ENCODE assay signal across 19 cellular contexts in the genomic region with DNA sequence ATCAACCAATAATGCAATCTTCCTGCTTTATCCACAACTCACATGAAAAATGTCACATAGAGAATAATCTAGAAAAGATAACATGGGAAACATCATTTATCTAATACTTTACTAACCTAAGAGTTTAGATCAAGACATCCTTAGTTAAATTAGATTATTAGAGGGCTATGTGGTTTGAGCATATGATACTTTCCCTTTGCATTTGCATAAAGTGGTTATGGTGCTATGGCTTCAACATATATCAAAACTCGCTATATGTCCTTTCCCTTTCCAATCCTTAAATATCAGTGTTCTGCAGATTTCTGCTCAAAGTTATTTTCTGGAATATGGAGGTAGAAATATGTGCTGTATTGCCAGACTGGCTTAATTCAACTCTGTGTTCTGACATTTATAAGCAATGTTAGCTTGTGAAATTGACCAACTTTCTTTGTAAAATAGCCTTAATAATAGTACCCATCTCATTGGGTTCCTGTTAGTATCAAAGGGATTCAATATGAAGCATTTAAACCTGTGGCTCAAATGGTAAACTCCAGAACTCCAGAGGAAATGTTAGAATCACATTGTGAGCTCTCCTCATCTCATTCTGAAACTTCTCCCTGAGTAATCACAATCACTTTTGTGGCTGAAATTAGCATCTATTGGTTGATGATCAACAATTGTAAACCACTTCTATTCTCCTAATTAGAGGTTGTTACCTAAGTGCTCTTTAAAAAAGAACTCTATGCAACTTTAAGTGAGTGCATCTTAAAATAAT.
DNase-seq lines count a peak whose midpoint lies in the region; ATAC-seq and TF ChIP-seq lines count a peak whose summit lies in the region.
"Had no signal": no experiment of that assay in that cellular context is flagged by ENCODE, and none has a peak within 500 bp of the region (broad histone marks: within the 10 kb centered on the region; RNA-seq: fewer than 3 reads in every experiment).

No MANE protein-coding gene starts in this region.

- DNase-seq in vagina (ENCODE audit: extremely low spot score in 2 of 2) (no peak), tibial artery (no peak), DMS 273 (lab: John Stamatoyannopoulos, UW; ENCODE audit: unreplicated experiment) (no peak), type B pancreatic cell (ENCODE audit: extremely low spot score, unreplicated experiment) (no peak)
- DNase-seq: activated CD4-positive, alpha-beta T cell treated with anti-CD3 and anti-CD28 coated beads, Interleukin-2, amount 50 U/mL, for 1 hour; DND-41; kidney glomerular epithelial cell; NCI-H446; Peyer's patch; stimulated activated CD4-positive, alpha-beta T cell treated with anti-CD3 and anti-CD28 coated beads, Interleukin-1b, Interleukin-23, amount 100 ng/mL, for 48 hours; stimulated activated naive CD4-positive, alpha-beta T cell had no signal

- no peak overlapping the region for H3K27ac ChIP-seq in vagina
- H3K27ac ChIP-seq in tibial artery = no peak overlapping the region
- H3K27ac ChIP-seq: HL-60, Peyer's patch had no signal

- H3K27me3 ChIP-seq in vagina (no peaks in the 10 kb centered on the region), tibial artery (no peaks in the 10 kb centered on the region)
- H3K27me3 ChIP-seq: Peyer's patch had no signal

- H3K4me1 Mint-ChIP-seq in type B pancreatic cell (ENCODE audit: unreplicated experiment) = no peaks in the 10 kb centered on the region
- H3K4me1 Mint-ChIP-seq: activated T-helper 17 cell treated with anti-CD3 and anti-CD28 coated beads, Interleukin-2, amount 50 U/mL, for 72 hours had no signal

- H3K4me3 ChIP-seq in vagina (no peak overlapping the region), tibial artery (no peak overlapping the region)
- H3K4me3 ChIP-seq: Peyer's patch had no signal

- H3K36me3 Mint-ChIP-seq in type B pancreatic cell = no peaks in the 10 kb centered on the region
- H3K36me3 Mint-ChIP-seq: brain had no signal

- H3K4me3 Mint-ChIP-seq in type B pancreatic cell = no peak overlapping the region
- H3K4me3 Mint-ChIP-seq: activated T-helper 17 cell treated with anti-CD3 and anti-CD28 coated beads, Interleukin-2, amount 50 U/mL, for 72 hours; T-helper 1 cell treated with Interleukin-12 subunit alpha and Interleukin-12 subunit beta and Interleukin-4 antibody, amounts not matched to agents 30 μg/mL and 1 μg/mL, for 36 hours had no signal

- no peaks in the 10 kb centered on the region for H3K27me3 Mint-ChIP-seq in type B pancreatic cell
- H3K27me3 Mint-ChIP-seq: activated T-helper 17 cell treated with anti-CD3 and anti-CD28 coated beads, Interleukin-2, amount 50 U/mL, for 72 hours had no signal

- no peaks in the 10 kb centered on the region for H3K9me3 Mint-ChIP-seq in type B pancreatic cell
- H3K9me3 Mint-ChIP-seq: activated T-helper 17 cell treated with anti-CD3 and anti-CD28 coated beads, Interleukin-2, amount 50 U/mL, for 72 hours; T-helper 1 cell treated with Interleukin-12 subunit alpha and Interleukin-12 subunit beta and Interleukin-4 antibody, amounts not matched to agents 30 μg/mL and 1 μg/mL, for 36 hours had no signal

- H3K4me1 ChIP-seq in vagina = no peaks in the 10 kb centered on the region
- no peaks in the 10 kb centered on the region for H3K4me1 ChIP-seq in tibial artery
- H3K4me1 ChIP-seq: Peyer's patch had no signal

- TF ChIP-seq POLR2A in vagina (IDR thresholded peaks at IDR 0.05) = no peak

- no peak overlapping the region for H3K27ac Mint-ChIP-seq in type B pancreatic cell
- H3K27ac Mint-ChIP-seq: activated T-helper 17 cell treated with anti-CD3 and anti-CD28 coated beads, Interleukin-2, amount 50 U/mL, for 72 hours; T-helper 1 cell treated with Interleukin-12 subunit alpha and Interleukin-12 subunit beta and Interleukin-4 antibody, amounts not matched to agents 30 μg/mL and 1 μg/mL, for 36 hours had no signal

- ATAC-seq in GM18870 (IDR thresholded peaks at IDR 0.05; ENCODE audit: unreplicated experiment) (peak; percentile 96), GM21447 (IDR thresholded peaks at IDR 0.05; ENCODE audit: unreplicated experiment) (peak; percentile 92), HG02938 (IDR thresholded peaks at IDR 0.05; ENCODE audit: unreplicated experiment) (peak; percentile 91), HG03469 (IDR thresholded peaks at IDR 0.05; ENCODE audit: unreplicated experiment) (peak; percentile 78)
- ATAC-seq: activated T-helper 17 cell treated with anti-CD3 and anti-CD28 coated beads, Interleukin-2, amount 50 U/mL, for 72 hours had no signal

- H3K36me3 ChIP-seq in vagina (no peaks in the 10 kb centered on the region), tibial artery (no peaks in the 10 kb centered on the region)
- H3K36me3 ChIP-seq: Peyer's patch had no signal

- TF ChIP-seq CTCF in vagina (IDR thresholded peaks at IDR 0.05) = no peak
- no peak for TF ChIP-seq CTCF in tibial artery (IDR thresholded peaks at IDR 0.05)
- no peak for TF ChIP-seq CTCF in type B pancreatic cell (conservative IDR thresholded peaks at IDR 0.05)

- intact Hi-C loops in vagina (cut with DNase I) = no loop called here
- intact Hi-C loops in tibial artery (cut with DNase I; ENCODE audit: low total_unique reads) = no loop called here

- no peaks in the 10 kb centered on the region for H3K9me3 ChIP-seq in vagina
- H3K9me3 ChIP-seq in tibial artery = no peaks in the 10 kb centered on the region
- H3K9me3 ChIP-seq: Peyer's patch had no signal
